ENCODE assay signal across 1 cellular context in genomic region chr7:156056548-156056947, GRCh38.
TF ChIP-seq lines count a peak whose summit lies in the region.

No MANE protein-coding gene starts in this region.

TF ChIP-seq in GM23338, 12 proteins besides CTCF, POLR2A, EP300 and RAD21:
- TF ChIP-seq, protein P1, sequence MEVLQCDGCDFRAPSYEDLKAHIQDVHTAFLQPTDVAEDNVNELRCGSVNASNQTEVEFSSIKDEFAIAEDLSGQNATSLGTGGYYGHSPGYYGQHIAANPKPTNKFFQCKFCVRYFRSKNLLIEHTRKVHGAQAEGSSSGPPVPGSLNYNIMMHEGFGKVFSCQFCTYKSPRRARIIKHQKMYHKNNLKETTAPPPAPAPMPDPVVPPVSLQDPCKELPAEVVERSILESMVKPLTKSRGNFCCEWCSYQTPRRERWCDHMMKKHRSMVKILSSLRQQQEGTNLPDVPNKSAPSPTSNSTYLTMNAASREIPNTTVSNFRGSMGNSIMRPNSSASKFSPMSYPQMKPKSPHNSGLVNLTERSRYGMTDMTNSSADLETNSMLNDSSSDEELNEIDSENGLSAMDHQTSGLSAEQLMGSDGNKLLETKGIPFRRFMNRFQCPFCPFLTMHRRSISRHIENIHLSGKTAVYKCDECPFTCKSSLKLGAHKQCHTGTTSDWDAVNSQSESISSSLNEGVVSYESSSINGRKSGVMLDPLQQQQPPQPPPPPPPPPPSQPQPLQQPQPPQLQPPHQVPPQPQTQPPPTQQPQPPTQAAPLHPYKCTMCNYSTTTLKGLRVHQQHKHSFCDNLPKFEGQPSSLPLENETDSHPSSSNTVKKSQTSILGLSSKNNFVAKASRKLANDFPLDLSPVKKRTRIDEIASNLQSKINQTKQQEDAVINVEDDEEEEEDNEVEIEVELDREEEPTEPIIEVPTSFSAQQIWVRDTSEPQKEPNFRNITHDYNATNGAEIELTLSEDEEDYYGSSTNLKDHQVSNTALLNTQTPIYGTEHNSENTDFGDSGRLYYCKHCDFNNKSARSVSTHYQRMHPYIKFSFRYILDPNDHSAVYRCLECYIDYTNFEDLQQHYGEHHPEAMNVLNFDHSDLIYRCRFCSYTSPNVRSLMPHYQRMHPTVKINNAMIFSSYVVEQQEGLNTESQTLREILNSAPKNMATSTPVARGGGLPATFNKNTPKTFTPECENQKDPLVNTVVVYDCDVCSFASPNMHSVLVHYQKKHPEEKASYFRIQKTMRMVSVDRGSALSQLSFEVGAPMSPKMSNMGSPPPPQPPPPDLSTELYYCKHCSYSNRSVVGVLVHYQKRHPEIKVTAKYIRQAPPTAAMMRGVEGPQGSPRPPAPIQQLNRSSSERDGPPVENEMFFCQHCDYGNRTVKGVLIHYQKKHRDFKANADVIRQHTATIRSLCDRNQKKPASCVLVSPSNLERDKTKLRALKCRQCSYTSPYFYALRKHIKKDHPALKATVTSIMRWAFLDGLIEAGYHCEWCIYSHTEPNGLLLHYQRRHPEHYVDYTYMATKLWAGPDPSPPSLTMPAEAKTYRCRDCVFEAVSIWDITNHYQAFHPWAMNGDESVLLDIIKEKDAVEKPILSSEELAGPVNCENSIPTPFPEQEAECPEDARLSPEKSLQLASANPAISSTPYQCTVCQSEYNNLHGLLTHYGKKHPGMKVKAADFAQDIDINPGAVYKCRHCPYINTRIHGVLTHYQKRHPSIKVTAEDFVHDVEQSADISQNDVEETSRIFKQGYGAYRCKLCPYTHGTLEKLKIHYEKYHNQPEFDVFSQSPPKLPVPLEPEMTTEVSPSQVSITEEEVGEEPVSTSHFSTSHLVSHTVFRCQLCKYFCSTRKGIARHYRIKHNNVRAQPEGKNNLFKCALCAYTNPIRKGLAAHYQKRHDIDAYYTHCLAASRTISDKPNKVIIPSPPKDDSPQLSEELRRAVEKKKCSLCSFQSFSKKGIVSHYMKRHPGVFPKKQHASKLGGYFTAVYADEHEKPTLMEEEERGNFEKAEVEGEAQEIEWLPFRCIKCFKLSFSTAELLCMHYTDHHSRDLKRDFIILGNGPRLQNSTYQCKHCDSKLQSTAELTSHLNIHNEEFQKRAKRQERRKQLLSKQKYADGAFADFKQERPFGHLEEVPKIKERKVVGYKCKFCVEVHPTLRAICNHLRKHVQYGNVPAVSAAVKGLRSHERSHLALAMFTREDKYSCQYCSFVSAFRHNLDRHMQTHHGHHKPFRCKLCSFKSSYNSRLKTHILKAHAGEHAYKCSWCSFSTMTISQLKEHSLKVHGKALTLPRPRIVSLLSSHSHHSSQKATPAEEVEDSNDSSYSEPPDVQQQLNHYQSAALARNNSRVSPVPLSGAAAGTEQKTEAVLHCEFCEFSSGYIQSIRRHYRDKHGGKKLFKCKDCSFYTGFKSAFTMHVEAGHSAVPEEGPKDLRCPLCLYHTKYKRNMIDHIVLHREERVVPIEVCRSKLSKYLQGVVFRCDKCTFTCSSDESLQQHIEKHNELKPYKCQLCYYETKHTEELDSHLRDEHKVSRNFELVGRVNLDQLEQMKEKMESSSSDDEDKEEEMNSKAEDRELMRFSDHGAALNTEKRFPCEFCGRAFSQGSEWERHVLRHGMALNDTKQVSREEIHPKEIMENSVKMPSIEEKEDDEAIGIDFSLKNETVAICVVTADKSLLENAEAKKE (CRISPR knock-in tag; IDR thresholded peaks at IDR 0.05) = no peak
- no peak for TF ChIP-seq ETS1 (IDR thresholded peaks at IDR 0.05)
